15 cellular contexts compared by ENCODE assay signal in the genomic region with DNA sequence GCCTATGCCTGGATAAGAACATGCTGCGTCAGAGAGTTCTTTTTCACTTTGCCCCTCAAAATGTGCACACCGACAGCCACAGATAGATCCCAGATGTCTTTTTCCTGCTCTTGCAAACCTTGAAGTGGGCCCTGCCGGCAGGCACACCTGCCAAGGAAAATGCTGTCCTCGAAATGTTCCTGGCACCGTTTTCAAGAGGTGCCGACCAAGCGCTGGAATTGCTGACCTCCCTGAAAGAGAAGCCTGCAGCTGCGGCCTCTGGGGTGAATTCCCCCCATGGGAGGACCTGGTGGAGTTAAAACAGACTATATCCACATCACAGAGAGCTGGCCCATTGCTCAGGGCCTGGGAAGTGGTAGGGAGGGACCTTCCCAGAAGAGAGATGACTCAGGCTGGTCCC.
DNase-seq lines count a peak whose midpoint lies in the region; ATAC-seq and TF ChIP-seq lines count a peak whose summit lies in the region.
"Had no signal": no experiment of that assay in that cellular context is flagged by ENCODE, and none has a peak within 500 bp of the region (broad histone marks: within the 10 kb centered on the region; RNA-seq: fewer than 3 reads in every experiment).

No MANE protein-coding gene starts in this region.

- no peak for ATAC-seq in body of pancreas
- no peak for ATAC-seq in GM19467 (IDR thresholded peaks at IDR 0.05; ENCODE audit: unreplicated experiment)
- no peak for ATAC-seq in GM19035 (IDR thresholded peaks at IDR 0.05; ENCODE audit: unreplicated experiment)
- ATAC-seq: CD8-positive, alpha-beta T cell; GM12878; GM23338 had no signal

- intact Hi-C loops in testis (cut with DNase I; ENCODE audit: low total_unique reads), result no loop called here
- intact Hi-C loops in body of pancreas (cut with DNase I), result no loop called here

- H3K27ac ChIP-seq in testis, result no peak overlapping the region
- H3K27ac ChIP-seq in body of pancreas, result no peak overlapping the region
- H3K27ac ChIP-seq: 22Rv1 had no signal

- TF ChIP-seq CTCF in testis (IDR thresholded peaks at IDR 0.05) (no peak), body of pancreas (IDR thresholded peaks at IDR 0.05) (no peak)

- H3K4me1 ChIP-seq in testis (peaks cover 9% of the 10 kb centered on the region), body of pancreas (no peaks in the 10 kb centered on the region)

- H3K27me3 ChIP-seq in testis (no peaks in the 10 kb centered on the region), body of pancreas (no peaks in the 10 kb centered on the region)

- no peaks in the 10 kb centered on the region for H3K9me3 ChIP-seq in testis
- no peaks in the 10 kb centered on the region for H3K9me3 ChIP-seq in body of pancreas

- TF ChIP-seq POLR2A in testis (IDR thresholded peaks at IDR 0.05), result no peak
- no peak for TF ChIP-seq POLR2A in body of pancreas (IDR thresholded peaks at IDR 0.05)

- 50 to 70% methylated on average over 6 to 8 of the region's 8 CpGs for WGBS in testis, 2 donors
- WGBS in body of pancreas, 2 donors, result 83 to 94% methylated on average over 8 of the region's 8 CpGs

- no peaks in the 10 kb centered on the region for H3K36me3 ChIP-seq in testis (ENCODE audit: low read depth, missing control alignments)
- H3K36me3 ChIP-seq in body of pancreas (replicated peaks in 1 of 2; ENCODE audit: insufficient read depth in 1 of 2, low read depth in 2 of 2), result no peaks in the 10 kb centered on the region

- peak; percentile 14 for DNase-seq in NCI-H1092 treated with DMSO at 0.1 percent for 48 hours (lab: John Stamatoyannopoulos, UW)
- no peak for DNase-seq in NCI-H1092 (lab: John Stamatoyannopoulos, UW)
- peak; percentile 67 to 87 for DNase-seq in NCI-H524 (lab: John Stamatoyannopoulos, UW)
- DNase-seq in islet precursor cell, result peak; percentile 64
- peak; percentile 25 for DNase-seq in testis
- no peak for DNase-seq in body of pancreas
- DNase-seq: CD8-positive, alpha-beta T cell; COR-L47; DMS153; H7 had no signal

- H3K4me3 ChIP-seq in testis (no peak overlapping the region), body of pancreas (no peak overlapping the region)
- H3K4me3 ChIP-seq: GM12878, GM23338 had no signal

Comparison
In these comparisons a context has a peak if more than half of its experiments do, and no peak if none do; other contexts are left out.
1. DNase-seq: peak in NCI-H1092 treated with DMSO at 0.1 percent for 48 hours (single experiment), NCI-H524 (2 of 2), islet precursor cell (single experiment) and testis (single experiment); none in NCI-H1092 (single experiment) and body of pancreas (0 of 4).